Comparison of ENCODE assay signal across 1 cellular context in genomic region chr6:167302074-167302473, GRCh38.
TF ChIP-seq lines count a peak whose summit lies in the region.

No MANE protein-coding gene starts in this region.

TF ChIP-seq in HepG2, 621 proteins besides CTCF, POLR2A, EP300 and RAD21:
- TF ChIP-seq THRA (CRISPR knock-in tag; IDR thresholded peaks at IDR 0.05; ENCODE audit: borderline replicate concordance), result peak; percentile 65; the same call in 1 of the 2 replicates
- no peak for TF ChIP-seq SOX5 (CRISPR knock-in tag; IDR thresholded peaks at IDR 0.05; ENCODE audit: borderline replicate concordance)
- no peak for TF ChIP-seq PBX3 (CRISPR knock-in tag; IDR thresholded peaks at IDR 0.05; ENCODE audit: borderline replicate concordance)
